2 cellular contexts compared by ENCODE assay signal in the genomic region with DNA sequence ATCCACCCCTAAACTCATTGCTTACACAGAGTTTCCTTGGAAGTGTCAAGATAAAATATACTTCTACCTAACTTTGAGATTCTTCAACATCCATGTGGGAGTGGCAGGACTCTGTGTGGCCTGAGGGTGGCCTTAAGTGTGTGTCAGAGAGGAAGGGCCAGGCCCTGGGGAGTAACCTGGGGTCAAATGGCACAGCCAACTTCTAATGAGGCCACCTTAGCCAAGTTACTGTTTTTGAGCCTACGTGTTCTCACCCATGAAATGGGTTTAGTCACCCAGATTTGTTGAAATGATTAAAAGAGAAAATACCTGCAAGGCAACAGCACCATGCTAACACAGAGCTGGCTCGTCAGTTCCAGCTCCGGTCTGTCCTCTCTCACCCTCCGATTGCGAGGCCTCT.
A peak's percentile ranks its signal among the peaks of the same experiment; 100 is the strongest.
TF ChIP-seq lines count a peak whose summit lies in the region.

No MANE protein-coding gene starts in this region.

TF ChIP-seq in GM23338, 12 proteins besides CTCF, POLR2A, EP300 and RAD21 (continues in another document):
- TF ChIP-seq STAT1 (IDR thresholded peaks at IDR 0.05; ENCODE audit: unreplicated experiment) (no peak), NANOG (IDR thresholded peaks at IDR 0.05; ENCODE audit: borderline replicate concordance) (no peak), CREB1 (CRISPR knock-in tag; IDR thresholded peaks at IDR 0.05; ENCODE audit: low read depth) (no peak), EZH2 (IDR thresholded peaks at IDR 0.05; ENCODE audit: low read depth, unreplicated experiment) (no peak), ZNF331 (CRISPR knock-in tag; IDR thresholded peaks at IDR 0.05; ENCODE audit: low read depth) (no peak), ZNF114 (CRISPR knock-in tag; IDR thresholded peaks at IDR 0.05) (no peak), JUNB (IDR thresholded peaks at IDR 0.05; ENCODE audit: unreplicated experiment) (no peak), EZH2phosphoT487 (IDR thresholded peaks at IDR 0.05; ENCODE audit: unreplicated experiment) (no peak), POLR2AphosphoS5 (IDR thresholded peaks at IDR 0.05; ENCODE audit: low read depth) (no peak)
- TF ChIP-seq, protein P1, sequence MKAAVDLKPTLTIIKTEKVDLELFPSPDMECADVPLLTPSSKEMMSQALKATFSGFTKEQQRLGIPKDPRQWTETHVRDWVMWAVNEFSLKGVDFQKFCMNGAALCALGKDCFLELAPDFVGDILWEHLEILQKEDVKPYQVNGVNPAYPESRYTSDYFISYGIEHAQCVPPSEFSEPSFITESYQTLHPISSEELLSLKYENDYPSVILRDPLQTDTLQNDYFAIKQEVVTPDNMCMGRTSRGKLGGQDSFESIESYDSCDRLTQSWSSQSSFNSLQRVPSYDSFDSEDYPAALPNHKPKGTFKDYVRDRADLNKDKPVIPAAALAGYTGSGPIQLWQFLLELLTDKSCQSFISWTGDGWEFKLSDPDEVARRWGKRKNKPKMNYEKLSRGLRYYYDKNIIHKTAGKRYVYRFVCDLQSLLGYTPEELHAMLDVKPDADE (IDR thresholded peaks at IDR 0.05), result no peak
- TF ChIP-seq, protein P2, sequence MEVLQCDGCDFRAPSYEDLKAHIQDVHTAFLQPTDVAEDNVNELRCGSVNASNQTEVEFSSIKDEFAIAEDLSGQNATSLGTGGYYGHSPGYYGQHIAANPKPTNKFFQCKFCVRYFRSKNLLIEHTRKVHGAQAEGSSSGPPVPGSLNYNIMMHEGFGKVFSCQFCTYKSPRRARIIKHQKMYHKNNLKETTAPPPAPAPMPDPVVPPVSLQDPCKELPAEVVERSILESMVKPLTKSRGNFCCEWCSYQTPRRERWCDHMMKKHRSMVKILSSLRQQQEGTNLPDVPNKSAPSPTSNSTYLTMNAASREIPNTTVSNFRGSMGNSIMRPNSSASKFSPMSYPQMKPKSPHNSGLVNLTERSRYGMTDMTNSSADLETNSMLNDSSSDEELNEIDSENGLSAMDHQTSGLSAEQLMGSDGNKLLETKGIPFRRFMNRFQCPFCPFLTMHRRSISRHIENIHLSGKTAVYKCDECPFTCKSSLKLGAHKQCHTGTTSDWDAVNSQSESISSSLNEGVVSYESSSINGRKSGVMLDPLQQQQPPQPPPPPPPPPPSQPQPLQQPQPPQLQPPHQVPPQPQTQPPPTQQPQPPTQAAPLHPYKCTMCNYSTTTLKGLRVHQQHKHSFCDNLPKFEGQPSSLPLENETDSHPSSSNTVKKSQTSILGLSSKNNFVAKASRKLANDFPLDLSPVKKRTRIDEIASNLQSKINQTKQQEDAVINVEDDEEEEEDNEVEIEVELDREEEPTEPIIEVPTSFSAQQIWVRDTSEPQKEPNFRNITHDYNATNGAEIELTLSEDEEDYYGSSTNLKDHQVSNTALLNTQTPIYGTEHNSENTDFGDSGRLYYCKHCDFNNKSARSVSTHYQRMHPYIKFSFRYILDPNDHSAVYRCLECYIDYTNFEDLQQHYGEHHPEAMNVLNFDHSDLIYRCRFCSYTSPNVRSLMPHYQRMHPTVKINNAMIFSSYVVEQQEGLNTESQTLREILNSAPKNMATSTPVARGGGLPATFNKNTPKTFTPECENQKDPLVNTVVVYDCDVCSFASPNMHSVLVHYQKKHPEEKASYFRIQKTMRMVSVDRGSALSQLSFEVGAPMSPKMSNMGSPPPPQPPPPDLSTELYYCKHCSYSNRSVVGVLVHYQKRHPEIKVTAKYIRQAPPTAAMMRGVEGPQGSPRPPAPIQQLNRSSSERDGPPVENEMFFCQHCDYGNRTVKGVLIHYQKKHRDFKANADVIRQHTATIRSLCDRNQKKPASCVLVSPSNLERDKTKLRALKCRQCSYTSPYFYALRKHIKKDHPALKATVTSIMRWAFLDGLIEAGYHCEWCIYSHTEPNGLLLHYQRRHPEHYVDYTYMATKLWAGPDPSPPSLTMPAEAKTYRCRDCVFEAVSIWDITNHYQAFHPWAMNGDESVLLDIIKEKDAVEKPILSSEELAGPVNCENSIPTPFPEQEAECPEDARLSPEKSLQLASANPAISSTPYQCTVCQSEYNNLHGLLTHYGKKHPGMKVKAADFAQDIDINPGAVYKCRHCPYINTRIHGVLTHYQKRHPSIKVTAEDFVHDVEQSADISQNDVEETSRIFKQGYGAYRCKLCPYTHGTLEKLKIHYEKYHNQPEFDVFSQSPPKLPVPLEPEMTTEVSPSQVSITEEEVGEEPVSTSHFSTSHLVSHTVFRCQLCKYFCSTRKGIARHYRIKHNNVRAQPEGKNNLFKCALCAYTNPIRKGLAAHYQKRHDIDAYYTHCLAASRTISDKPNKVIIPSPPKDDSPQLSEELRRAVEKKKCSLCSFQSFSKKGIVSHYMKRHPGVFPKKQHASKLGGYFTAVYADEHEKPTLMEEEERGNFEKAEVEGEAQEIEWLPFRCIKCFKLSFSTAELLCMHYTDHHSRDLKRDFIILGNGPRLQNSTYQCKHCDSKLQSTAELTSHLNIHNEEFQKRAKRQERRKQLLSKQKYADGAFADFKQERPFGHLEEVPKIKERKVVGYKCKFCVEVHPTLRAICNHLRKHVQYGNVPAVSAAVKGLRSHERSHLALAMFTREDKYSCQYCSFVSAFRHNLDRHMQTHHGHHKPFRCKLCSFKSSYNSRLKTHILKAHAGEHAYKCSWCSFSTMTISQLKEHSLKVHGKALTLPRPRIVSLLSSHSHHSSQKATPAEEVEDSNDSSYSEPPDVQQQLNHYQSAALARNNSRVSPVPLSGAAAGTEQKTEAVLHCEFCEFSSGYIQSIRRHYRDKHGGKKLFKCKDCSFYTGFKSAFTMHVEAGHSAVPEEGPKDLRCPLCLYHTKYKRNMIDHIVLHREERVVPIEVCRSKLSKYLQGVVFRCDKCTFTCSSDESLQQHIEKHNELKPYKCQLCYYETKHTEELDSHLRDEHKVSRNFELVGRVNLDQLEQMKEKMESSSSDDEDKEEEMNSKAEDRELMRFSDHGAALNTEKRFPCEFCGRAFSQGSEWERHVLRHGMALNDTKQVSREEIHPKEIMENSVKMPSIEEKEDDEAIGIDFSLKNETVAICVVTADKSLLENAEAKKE (CRISPR knock-in tag; IDR thresholded peaks at IDR 0.05), result no peak

TF ChIP-seq in K562, 482 proteins besides CTCF, POLR2A, EP300 and RAD21:
- no peak for TF ChIP-seq SMARCE1 (IDR thresholded peaks at IDR 0.05)
- TF ChIP-seq MEIS2 (IDR thresholded peaks at IDR 0.05; ENCODE audit: partially characterized antibody), result peak; percentile 53
- TF ChIP-seq TAF1 (IDR thresholded peaks at IDR 0.05; ENCODE audit: control insufficient read depth, extremely low read depth, insufficient read depth, low read length, severe bottlenecking), result no peak
- TF ChIP-seq NR2C1 (IDR thresholded peaks at IDR 0.05), result 0 out of 2 replicates have a peak, but pooled peaks have one; percentile 19
- TF ChIP-seq NR2C1 (tag; IDR thresholded peaks at IDR 0.05), result peak; percentile 67
- no peak for TF ChIP-seq ZBTB8A (IDR thresholded peaks at IDR 0.05; ENCODE audit: partially characterized antibody)
